Comparison of ENCODE assay signal across 16 cellular contexts in the genomic region with DNA sequence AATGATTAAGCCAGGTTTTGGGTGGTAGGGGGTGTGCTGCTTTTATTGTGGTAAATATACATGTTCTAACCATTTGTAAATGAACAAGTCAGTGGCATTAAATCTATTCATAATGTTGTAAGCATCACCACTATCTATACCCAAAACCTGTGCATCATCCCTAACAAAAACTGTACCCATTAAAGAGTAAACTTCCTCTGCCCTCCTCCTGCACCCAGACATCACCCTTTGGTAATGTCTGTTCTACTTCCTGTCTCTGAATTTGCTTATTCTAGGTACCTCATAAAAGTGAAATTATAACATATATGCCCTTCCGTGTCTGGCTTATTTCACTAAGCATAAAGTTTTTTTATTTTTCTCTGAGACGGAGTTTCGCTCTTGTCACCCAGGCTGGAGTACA. TPM values are rescaled to one million over a fixed set of nuclear protein-coding genes. Genes with fewer than 3 reads are reported as not detected.
DNase-seq lines count a peak whose midpoint lies in the region; ATAC-seq and TF ChIP-seq lines count a peak whose summit lies in the region.
"Had no signal": no experiment of that assay in that cellular context is flagged by ENCODE, and none has a peak within 500 bp of the region (broad histone marks: within the 10 kb centered on the region; RNA-seq: fewer than 3 reads in every experiment).

No MANE protein-coding gene starts in this region.

- DNase-seq in CD8-positive, alpha-beta memory T cell: peak in 3 of 5 donors; percentile 45 to 53 (median 52)
- DNase-seq in activated CD8-positive, alpha-beta T cell treated with anti-CD3 and anti-CD28 coated beads, Interleukin-2, amount 10 ng/mL, durations not matched to agents 7 days and 5 days: no peak
- DNase-seq in memory B cell (ENCODE audit: low spot score in 2 of 2): no peak
- DNase-seq in NAMALWA (ENCODE audit: low spot score): no peak
- no peak for DNase-seq in neuronal stem cell (ENCODE audit: low spot score)
- DNase-seq in glutamatergic neuron: no peak
- DNase-seq: colonic mucosa, heart right ventricle, left cardiac atrium, NCI-H187 treated with DMSO at 0.1 percent for 48 hours, NCI-H510A treated with DMSO at 0.1 percent for 48 hours, tibial artery had no signal

- H3K27me3 Mint-ChIP-seq in CD8-positive, alpha-beta memory T cell: no peaks in the 10 kb centered on the region
- H3K27me3 Mint-ChIP-seq in activated CD8-positive, alpha-beta T cell treated with anti-CD3 and anti-CD28 coated beads, Interleukin-2, amount 10 ng/mL, durations not matched to agents 7 days and 5 days (ENCODE audit: low read depth): no peaks in the 10 kb centered on the region
- H3K27me3 Mint-ChIP-seq in memory B cell (no peaks in the 10 kb centered on the region), glutamatergic neuron (ENCODE audit: unreplicated experiment) (no peaks in the 10 kb centered on the region)

- POLR2A ChIA-PET in CD8-positive, alpha-beta memory T cell (lab: Charles Lee): interaction anchor here (0.9 kb wide), 1 partner anchor 135 kb away, joined by 3 read pairs; no protein-coding TSS in a partner anchor
- POLR2A ChIA-PET in activated CD8-positive, alpha-beta T cell treated with anti-CD3 and anti-CD28 coated beads, Interleukin-2, amount 10 ng/mL, durations not matched to agents 7 days and 5 days (lab: Charles Lee): interaction anchor here (0.7 kb wide), 2 partner anchors 14 to 58 kb away, joined by 3 read pairs; a partner anchor contains a TSS

- no peak overlapping the region for H3K14ac ChIP-seq in neuronal stem cell (ENCODE audit: low read length)

- H2BK15ac ChIP-seq in neuronal stem cell (ENCODE audit: low read length): no peak overlapping the region

- H2BK120ac ChIP-seq in neuronal stem cell (ENCODE audit: low read depth, low read length): no peak overlapping the region

- peaks cover 5 to 72% (median 17%) of the 10 kb centered on the region in 3 donors for H3K36me3 Mint-ChIP-seq in CD8-positive, alpha-beta memory T cell
- H3K36me3 Mint-ChIP-seq in activated CD8-positive, alpha-beta T cell treated with anti-CD3 and anti-CD28 coated beads, Interleukin-2, amount 10 ng/mL, durations not matched to agents 7 days and 5 days (ENCODE audit: low read depth): peaks cover 64% of the 10 kb centered on the region
- H3K36me3 Mint-ChIP-seq in memory B cell (peaks cover 33% of the 10 kb centered on the region), glutamatergic neuron (ENCODE audit: unreplicated experiment) (no peaks in the 10 kb centered on the region)

- peaks cover 22% of the 10 kb centered on the region for H3K36me3 ChIP-seq in CD8-positive, alpha-beta memory T cell (ENCODE audit: insufficient read depth, low read length)
- peaks cover 24 to 100% of the 10 kb centered on the region in 2 donors for H3K36me3 ChIP-seq in neuronal stem cell (replicated peaks in 1 of 2; ENCODE audit: control insufficient read depth in 2 of 2, insufficient read depth in 2 of 2, low read length in 2 of 2)
- H3K36me3 ChIP-seq: colonic mucosa had no signal

- no peak overlapping the region for H2BK5ac ChIP-seq in neuronal stem cell (ENCODE audit: low read length)

- no peaks in the 10 kb centered on the region for H3K9me3 Mint-ChIP-seq in CD8-positive, alpha-beta memory T cell
- no peaks in the 10 kb centered on the region for H3K9me3 Mint-ChIP-seq in activated CD8-positive, alpha-beta T cell treated with anti-CD3 and anti-CD28 coated beads, Interleukin-2, amount 10 ng/mL, durations not matched to agents 7 days and 5 days (ENCODE audit: insufficient read depth)
- H3K9me3 Mint-ChIP-seq in memory B cell (no peaks in the 10 kb centered on the region), glutamatergic neuron (ENCODE audit: unreplicated experiment) (no peaks in the 10 kb centered on the region)
- H3K9me3 Mint-ChIP-seq: CD14-positive monocyte had no signal

- peaks cover 25% of the 10 kb centered on the region for H3K4me1 ChIP-seq in CD8-positive, alpha-beta memory T cell (ENCODE audit: insufficient read depth, low read length)
- no peaks in the 10 kb centered on the region for H3K4me1 ChIP-seq in neuronal stem cell (ENCODE audit: control insufficient read depth in 2 of 2, insufficient read depth in 1 of 2, low read depth in 1 of 2, low read length in 2 of 2)
- H3K4me1 ChIP-seq: colonic mucosa, tibial artery had no signal

- no peak overlapping the region for H4K8ac ChIP-seq in neuronal stem cell (ENCODE audit: low read depth, low read length)

- ATAC-seq in GM21528 (IDR thresholded peaks at IDR 0.05; ENCODE audit: low FRiP score, unreplicated experiment) (peak; percentile 2), memory B cell (ENCODE audit: low read depth) (no peak)
- peak; percentile 67 for ATAC-seq in activated CD8-positive, alpha-beta T cell treated with anti-CD3 and anti-CD28 coated beads, Interleukin-2, amount 10 ng/mL, durations not matched to agents 7 days and 5 days
- ATAC-seq: esophagus mucosa, heart right ventricle, left cardiac atrium, Panc1 had no signal

- H3K4me3 ChIP-seq in CD8-positive, alpha-beta memory T cell (ENCODE audit: low read length): no peak overlapping the region
- H3K4me3 ChIP-seq in neuronal stem cell (ENCODE audit: low read length in 2 of 2): no peak overlapping the region
- H3K4me3 ChIP-seq: colonic mucosa, heart right ventricle, tibial artery had no signal

- H3K27me3 ChIP-seq in CD8-positive, alpha-beta memory T cell (ENCODE audit: insufficient read depth, low read length, poor library complexity, severe bottlenecking): no peaks in the 10 kb centered on the region
- no peaks in the 10 kb centered on the region for H3K27me3 ChIP-seq in neuronal stem cell (ENCODE audit: control insufficient read depth in 3 of 3, insufficient read depth in 3 of 3, low read depth in 1 of 3, low read length in 3 of 3)
- H3K27me3 ChIP-seq: colonic mucosa, heart right ventricle, tibial artery had no signal

- H3K4me2 ChIP-seq in neuronal stem cell (ENCODE audit: insufficient read depth, low read length, poor library complexity, severe bottlenecking): no peak overlapping the region

- H2AFZ ChIP-seq in neuronal stem cell (ENCODE audit: low read length): no peak overlapping the region

- H3K9ac ChIP-seq in neuronal stem cell (ENCODE audit: low read depth, low read length, poor library complexity): no peak overlapping the region

- H3K79me1 ChIP-seq in neuronal stem cell (ENCODE audit: low read depth, low read length): peaks cover 6% of the 10 kb centered on the region

- CTCF ChIA-PET in CD8-positive, alpha-beta memory T cell (lab: Charles Lee): interaction anchor here (1.0 to 1.8 kb wide), 2 partner anchors 7 to 14 kb away, joined by 4 read pairs; no protein-coding TSS in a partner anchor
- CTCF ChIA-PET in activated CD8-positive, alpha-beta T cell treated with anti-CD3 and anti-CD28 coated beads, Interleukin-2, amount 10 ng/mL, durations not matched to agents 7 days and 5 days (lab: Charles Lee): interaction anchor here (1.1 to 1.6 kb wide), 2 partner anchors 13 to 15 kb away, joined by 4 to 5 read pairs; no protein-coding TSS in a partner anchor

- TF ChIP-seq CTCF in glutamatergic neuron (IDR thresholded peaks at IDR 0.05; ENCODE audit: partially characterized antibody, unreplicated experiment): no peak

- peak overlapping the region; percentile 22 for H3K27ac ChIP-seq in CD8-positive, alpha-beta memory T cell (ENCODE audit: low read depth, low read length)
- H3K27ac ChIP-seq in neuronal stem cell (replicated peaks; ENCODE audit: low read length): no peak overlapping the region
- H3K27ac ChIP-seq: colonic mucosa, heart right ventricle, tibial artery had no signal

- no peak overlapping the region for H4K91ac ChIP-seq in neuronal stem cell (ENCODE audit: low read depth, low read length, poor library complexity)

- peaks cover 36 to 55% (median 54%) of the 10 kb centered on the region in 3 donors for H3K4me1 Mint-ChIP-seq in CD8-positive, alpha-beta memory T cell
- H3K4me1 Mint-ChIP-seq in activated CD8-positive, alpha-beta T cell treated with anti-CD3 and anti-CD28 coated beads, Interleukin-2, amount 10 ng/mL, durations not matched to agents 7 days and 5 days (ENCODE audit: low read depth): peaks cover 36% of the 10 kb centered on the region
- H3K4me1 Mint-ChIP-seq in memory B cell (peaks cover 17% of the 10 kb centered on the region), glutamatergic neuron (ENCODE audit: low read depth, unreplicated experiment) (no peaks in the 10 kb centered on the region)
- H3K4me1 Mint-ChIP-seq: CD14-positive monocyte had no signal

- no peak overlapping the region for H3K4ac ChIP-seq in neuronal stem cell (ENCODE audit: low read length)

- no CpG with 5 or more reads among the region's 3 CpGs for WGBS in neuronal stem cell (ENCODE audit: extremely low coverage in 2 of 2, insufficient read length in 2 of 2, insufficient replicate concordance in 1 of 2), 2 donors

- H3K27ac Mint-ChIP-seq in CD8-positive, alpha-beta memory T cell: peak overlapping the region; percentile 24 to 90 (median 72)
- H3K27ac Mint-ChIP-seq in activated CD8-positive, alpha-beta T cell treated with anti-CD3 and anti-CD28 coated beads, Interleukin-2, amount 10 ng/mL, durations not matched to agents 7 days and 5 days: peak overlapping the region; percentile 32
- H3K27ac Mint-ChIP-seq in memory B cell (peak overlapping the region; percentile 60), glutamatergic neuron (ENCODE audit: unreplicated experiment) (no peak overlapping the region)

- no peaks in the 10 kb centered on the region for H3K9me3 ChIP-seq in CD8-positive, alpha-beta memory T cell (ENCODE audit: low read length)
- H3K9me3 ChIP-seq in neuronal stem cell (replicated peaks in 1 of 2; ENCODE audit: control insufficient read depth in 2 of 2, insufficient read depth in 1 of 2, low read depth in 1 of 2, low read length in 2 of 2): no peaks in the 10 kb centered on the region
- H3K9me3 ChIP-seq: colonic mucosa, heart right ventricle, tibial artery had no signal

- no peak overlapping the region for H3K23ac ChIP-seq in neuronal stem cell (ENCODE audit: low read depth, low read length, poor library complexity)

- no peak overlapping the region for H2BK12ac ChIP-seq in neuronal stem cell (ENCODE audit: low read length)

- H3K18ac ChIP-seq in neuronal stem cell (ENCODE audit: low read length): no peak overlapping the region

- no peak overlapping the region for H2AK5ac ChIP-seq in neuronal stem cell (ENCODE audit: low read depth, low read length)

- peak overlapping the region in 2 of 7 donors; percentile 42 to 60 for H3K4me3 Mint-ChIP-seq in CD8-positive, alpha-beta memory T cell
- H3K4me3 Mint-ChIP-seq in activated CD8-positive, alpha-beta T cell treated with anti-CD3 and anti-CD28 coated beads, Interleukin-2, amount 10 ng/mL, durations not matched to agents 7 days and 5 days: no peak overlapping the region
- no peak overlapping the region for H3K4me3 Mint-ChIP-seq in memory B cell
- no peak overlapping the region for H3K4me3 Mint-ChIP-seq in glutamatergic neuron (ENCODE audit: unreplicated experiment)
- H3K4me3 Mint-ChIP-seq: CD14-positive monocyte had no signal

RNA-seq across cellular contexts. Expression of a gene that starts 14.1 kb away (rescaled TPM):
- 10 to 100 TPM; 72.4 to 73.1 TPM for total RNA-seq in CD8-positive, alpha-beta memory T cell
- polyA plus RNA-seq in CD8-positive, alpha-beta memory T cell: 39.5 TPM
- 10 to 100 TPM; 55.9 to 56.6 TPM for total RNA-seq in activated CD8-positive, alpha-beta T cell treated with anti-CD3 and anti-CD28 coated beads, Interleukin-2, amount 10 ng/mL, durations not matched to agents 7 days and 5 days
- 15.0 TPM for polyA plus RNA-seq in neuronal stem cell (2013, experiment 1 of 2)
- 15.4 TPM for polyA plus RNA-seq in neuronal stem cell (2013, experiment 2 of 2)
- total RNA-seq in glutamatergic neuron (ENCODE audit: unreplicated experiment): 31.6 TPM

Comparison
In these comparisons a context has a peak if more than half of its experiments do, and no peak if none do; other contexts are left out.
1. DNase-seq: peak in CD8-positive, alpha-beta memory T cell (3 of 5); none in activated CD8-positive, alpha-beta T cell treated with anti-CD3 and anti-CD28 coated beads, Interleukin-2, amount 10 ng/mL, durations not matched to agents 7 days and 5 days (single experiment), memory B cell (0 of 2), NAMALWA (single experiment), neuronal stem cell (single experiment) and glutamatergic neuron (single experiment).